In the genomic region with DNA sequence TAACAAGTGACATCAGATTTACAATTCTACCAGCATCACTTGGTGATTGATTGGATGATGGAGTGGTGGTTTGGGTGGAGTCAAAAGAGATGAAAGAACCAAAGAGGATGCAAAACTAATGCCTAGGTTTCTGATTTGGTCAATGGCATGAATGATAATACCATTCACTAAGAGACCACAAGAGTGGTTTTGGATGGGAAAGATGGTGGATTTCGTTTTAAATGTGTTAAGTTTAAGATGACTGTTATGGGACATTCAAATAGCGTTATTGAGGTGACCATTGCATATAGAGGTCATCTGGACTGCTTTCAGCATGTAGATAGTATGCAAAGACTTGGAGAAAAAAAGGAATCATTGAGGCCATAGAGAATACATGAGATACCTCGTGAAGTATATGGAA, we compare ENCODE assay signal across 16 cellular contexts. TPM values are rescaled to one million over a fixed set of nuclear protein-coding genes. Genes with fewer than 3 reads are reported as not detected.
DNase-seq lines count a peak whose midpoint lies in the region; ATAC-seq, FAIRE-seq and TF ChIP-seq lines count a peak whose summit lies in the region.
"Had no signal": no experiment of that assay in that cellular context is flagged by ENCODE, and none has a peak within 500 bp of the region (broad histone marks: within the 10 kb centered on the region; RNA-seq: fewer than 3 reads in every experiment).

No MANE protein-coding gene starts in this region.

- peak overlapping the region; percentile 52 for H3K4me2 ChIP-seq in IMR-90 (ENCODE audit: low read depth, low read length)

- peak overlapping the region in 6 of 7 donors; percentile 87 to 97 (median 94) for H3K4me3 Mint-ChIP-seq in CD8-positive, alpha-beta memory T cell
- H3K4me3 Mint-ChIP-seq in neural crest cell = peak overlapping the region; percentile 39

- H3K4ac ChIP-seq in IMR-90 (ENCODE audit: low read depth, low read length) = no peak overlapping the region

- TF ChIP-seq POLR2A in IMR-90 (IDR thresholded peaks at IDR 0.05; ENCODE audit: low read depth, low read length) = no peak
- no peak for TF ChIP-seq POLR2A in body of pancreas (IDR thresholded peaks at IDR 0.05)
- TF ChIP-seq POLR2A in lower leg skin (IDR thresholded peaks at IDR 0.05) = no peak

- peak overlapping the region; percentile 0 to 89 (median 45) for H3K27ac Mint-ChIP-seq in CD8-positive, alpha-beta memory T cell
- H3K27ac Mint-ChIP-seq in neural crest cell (ENCODE audit: unreplicated experiment) = no peak overlapping the region

- H2BK20ac ChIP-seq in IMR-90 (ENCODE audit: low read depth, low read length) = no peak overlapping the region

- H3K27me3 ChIP-seq in CD8-positive, alpha-beta memory T cell (ENCODE audit: insufficient read depth, low read length, poor library complexity, severe bottlenecking) = no peaks in the 10 kb centered on the region
- H3K27me3 ChIP-seq in IMR-90 (ENCODE audit: control insufficient read depth, insufficient read depth, low read length) (no peaks in the 10 kb centered on the region), body of pancreas (no peaks in the 10 kb centered on the region), small intestine (ENCODE audit: control insufficient read depth in 2 of 2, insufficient read depth in 2 of 2, low read length in 2 of 2) (no peaks in the 10 kb centered on the region)
- H3K27me3 ChIP-seq: suprapubic skin had no signal

- H2AFZ ChIP-seq in IMR-90 (replicated peaks; ENCODE audit: low read length, poor library complexity) = no peak overlapping the region

- CTCF ChIA-PET in CD8-positive, alpha-beta memory T cell (lab: Charles Lee) = no interaction called here
- CTCF ChIA-PET in IMR-90 (lab: Yijun Ruan, JAX) = no interaction called here

- H3K9ac ChIP-seq in IMR-90 (ENCODE audit: low read depth, low read length) = no peak overlapping the region

- no peak for FAIRE-seq in small intestine (lab: Jason Lieb, UNC)
- FAIRE-seq: G401.6 had no signal

- peak overlapping the region; percentile 24 for H2BK5ac ChIP-seq in IMR-90 (ENCODE audit: low read depth, low read length, poor library complexity, severe bottlenecking)

- intact Hi-C loops in IMR-90 (cut with micrococcal nuclease) (no loop called here), body of pancreas (cut with DNase I) (loop anchor here (5.0 kb wide), 1 partner anchor 145 kb away; no protein-coding TSS in a partner anchor), lower leg skin (cut with DNase I; ENCODE audit: low total_unique reads) (no loop called here)

- no peaks in the 10 kb centered on the region for H3K9me3 ChIP-seq in CD8-positive, alpha-beta memory T cell (ENCODE audit: low read length)
- 0 out of 2 replicates have a peak, but pooled peaks cover 2% of the 10 kb centered on the region for H3K9me3 ChIP-seq in IMR-90 (ENCODE audit: control insufficient read depth, insufficient read depth, low read length)
- H3K9me3 ChIP-seq in body of pancreas = no peaks in the 10 kb centered on the region
- H3K9me3 ChIP-seq in small intestine (ENCODE audit: control insufficient read depth, low read depth) = no peaks in the 10 kb centered on the region
- H3K9me3 ChIP-seq: mucosa of descending colon, suprapubic skin had no signal

- H2AK9ac ChIP-seq in IMR-90 (replicated peaks; ENCODE audit: low read depth, low read length, poor library complexity) = no peak overlapping the region

- H2BK15ac ChIP-seq in IMR-90 (ENCODE audit: low read depth, low read length) = no peak overlapping the region

- peaks cover 25% of the 10 kb centered on the region for H4K20me1 ChIP-seq in IMR-90 (ENCODE audit: insufficient read depth, low read length)

- WGBS in IMR-90 (ENCODE audit: extremely low coverage in 2 of 2, insufficient read length in 1 of 2), 2 experiments = 100% methylated on average over 1 of the region's 3 CpGs; no CpG with 5 or more reads in 1 of the 2 experiments
- 76 to 79% methylated on average over 3 of the region's 3 CpGs for WGBS in body of pancreas, 2 donors
- 80 to 83% methylated on average over 3 of the region's 3 CpGs for WGBS in lower leg skin, 2 donors
- 60 to 88% (median 74%) methylated on average over 3 of the region's 3 CpGs for WGBS in small intestine, 3 donors

- DNase-seq in CD8-positive, alpha-beta memory T cell = no peak
- no peak for DNase-seq in IMR-90
- no peak for DNase-seq in body of pancreas
- DNase-seq in neural crest cell (ENCODE audit: low read depth, low spot score) = no peak
- DNase-seq in NCI-H1092 treated with DMSO at 0.1 percent for 48 hours (lab: John Stamatoyannopoulos, UW) = no peak
- no peak for DNase-seq in dermis blood vessel endothelial cell
- no peak for DNase-seq in lower leg skin (ENCODE audit: low spot score in 2 of 2)
- no peak for DNase-seq in small intestine
- DNase-seq: activated CD4-positive, alpha-beta T cell treated with anti-CD3 and anti-CD28 coated beads, Interleukin-2, amount 50 U/mL, for 1 hour; foreskin melanocyte; immature natural killer cell; mucosa of descending colon had no signal

- no peak overlapping the region; the same call in 1 of the 2 replicates for H3K14ac ChIP-seq in IMR-90 (replicated peaks; ENCODE audit: low read depth, low read length)

- H3K56ac ChIP-seq in IMR-90 (ENCODE audit: extremely low read depth, insufficient read depth, low read length) = no peak overlapping the region

- no peak overlapping the region for H2BK120ac ChIP-seq in IMR-90 (ENCODE audit: low read depth, low read length)

- peaks cover 6% of the 10 kb centered on the region for H3K9me1 ChIP-seq in IMR-90 (ENCODE audit: insufficient read depth, low read length)

- no peaks in the 10 kb centered on the region for H3K9me3 Mint-ChIP-seq in CD8-positive, alpha-beta memory T cell
- H3K9me3 Mint-ChIP-seq in neural crest cell = no peaks in the 10 kb centered on the region
- H3K9me3 Mint-ChIP-seq: immature natural killer cell had no signal

- no peaks in the 10 kb centered on the region for H3K36me3 ChIP-seq in CD8-positive, alpha-beta memory T cell (ENCODE audit: insufficient read depth, low read length)
- H3K36me3 ChIP-seq in IMR-90 (ENCODE audit: control insufficient read depth, insufficient read depth, low read length) (peaks cover 27% of the 10 kb centered on the region), body of pancreas (replicated peaks in 1 of 2; ENCODE audit: insufficient read depth in 1 of 2, low read depth in 2 of 2) (peaks cover 8 to 9% of the 10 kb centered on the region in 2 donors), small intestine (ENCODE audit: control insufficient read depth in 2 of 2, insufficient read depth in 2 of 2, low read length in 2 of 2) (peaks cover 1 to 5% of the 10 kb centered on the region in 2 donors)

- no peak overlapping the region for H2AK5ac ChIP-seq in IMR-90 (ENCODE audit: low read depth, low read length)

- H3K4me3 ChIP-seq in CD8-positive, alpha-beta memory T cell (ENCODE audit: low read length) = no peak overlapping the region
- H3K4me3 ChIP-seq in IMR-90 (ENCODE audit: insufficient read depth, low read depth, low read length) (no peak overlapping the region), body of pancreas (no peak overlapping the region), lower leg skin (ENCODE audit: low read depth, poor library complexity, severe bottlenecking) (no peak overlapping the region), small intestine (ENCODE audit: low read depth in 1 of 2, low read length in 2 of 2) (no peak overlapping the region)
- H3K4me3 ChIP-seq: mucosa of descending colon, suprapubic skin had no signal

- H4K91ac ChIP-seq in IMR-90 (ENCODE audit: insufficient read depth, low read depth, low read length) = no peak overlapping the region

- in situ Hi-C loops in IMR-90 (cut with MboI; ENCODE audit: low sequenced_read_pairs) = no loop called here

- TF ChIP-seq CTCF in IMR-90 (conservative IDR thresholded peaks at IDR 0.05; ENCODE audit: low read depth, low read length) (no peak), body of pancreas (IDR thresholded peaks at IDR 0.05) (no peak), neural crest cell (conservative IDR thresholded peaks at IDR 0.05) (no peak), lower leg skin (IDR thresholded peaks at IDR 0.05) (no peak)

- no peak overlapping the region for H4K8ac ChIP-seq in IMR-90 (ENCODE audit: low read depth in 2 of 2, low read length in 2 of 2)

- peaks cover 3 to 48% (median 15%) of the 10 kb centered on the region in 3 donors for H3K36me3 Mint-ChIP-seq in CD8-positive, alpha-beta memory T cell
- peaks cover 28% of the 10 kb centered on the region for H3K36me3 Mint-ChIP-seq in neural crest cell (ENCODE audit: low read depth)

- peak overlapping the region; percentile 23; the same call in 1 of the 2 replicates for H3K23ac ChIP-seq in IMR-90 (ENCODE audit: low read depth, low read length)

- POLR2A ChIA-PET in CD8-positive, alpha-beta memory T cell (lab: Charles Lee) = no interaction called here
- POLR2A ChIA-PET in IMR-90 (lab: Charles Lee; ENCODE audit: unreplicated experiment) = no interaction called here

- H4K5ac ChIP-seq in IMR-90 (ENCODE audit: low read depth, low read length) = no peak overlapping the region

- H3K4me1 Mint-ChIP-seq in CD8-positive, alpha-beta memory T cell = peaks cover 63 to 83% (median 83%) of the 10 kb centered on the region in 3 donors
- H3K4me1 Mint-ChIP-seq in neural crest cell = peaks cover 46% of the 10 kb centered on the region

- peaks cover 49% of the 10 kb centered on the region for H3K4me1 ChIP-seq in CD8-positive, alpha-beta memory T cell (ENCODE audit: insufficient read depth, low read length)
- H3K4me1 ChIP-seq in IMR-90 (ENCODE audit: control insufficient read depth, insufficient read depth, low read length) (peaks cover 18% of the 10 kb centered on the region; the same call in 1 of the 2 replicates), body of pancreas (peaks cover 55% of the 10 kb centered on the region), small intestine (ENCODE audit: control insufficient read depth in 2 of 2, insufficient read depth in 1 of 2, low read depth in 1 of 2, low read length in 1 of 2) (peaks cover 5 to 25% of the 10 kb centered on the region in 2 donors)

- H3K27ac ChIP-seq in CD8-positive, alpha-beta memory T cell (ENCODE audit: low read depth, low read length) = no peak overlapping the region
- no peak overlapping the region for H3K27ac ChIP-seq in IMR-90 (ENCODE audit: insufficient read depth, low read length)
- H3K27ac ChIP-seq in body of pancreas = peak overlapping the region in 3 of 4 donors; percentile 61 to 96 (median 92)
- no peak overlapping the region for H3K27ac ChIP-seq in small intestine (ENCODE audit: low read depth in 1 of 2, low read length in 1 of 2)
- H3K27ac ChIP-seq: C4-2B, suprapubic skin had no signal

- H3K18ac ChIP-seq in IMR-90 (ENCODE audit: low read depth, low read length) = no peak overlapping the region

- dilution Hi-C loops in IMR-90 (cut with HindIII; ENCODE audit: low sequenced_read_pairs, unreplicated experiment) = no loop called here

- H3K27me3 Mint-ChIP-seq in CD8-positive, alpha-beta memory T cell = peaks cover 0 to 2% of the 10 kb centered on the region in 2 donors
- H3K27me3 Mint-ChIP-seq in neural crest cell (ENCODE audit: low read depth) = no peaks in the 10 kb centered on the region

- no peak for TF ChIP-seq RAD21 in IMR-90 (IDR thresholded peaks at IDR 0.05; ENCODE audit: low read length)

- ATAC-seq in IMR-90 (ENCODE audit: low read depth) (no peak), body of pancreas (no peak)
- ATAC-seq: mucosa of descending colon, sciatic nerve had no signal

- BruUV-seq in IMR-90 (replicated peaks; lab: Mats Ljungman, UMichigan) = no TSS peak

- H3K79me1 ChIP-seq in IMR-90 (ENCODE audit: low read depth in 1 of 2, low read length in 2 of 2) = peaks cover 15 to 63% of the 10 kb centered on the region in 2 experiments

RNA-seq across cellular contexts. Expression of a gene that starts 3.6 kb away (rescaled TPM):
- 10 to 100 TPM; 42.2 TPM for total RNA-seq in CD8-positive, alpha-beta memory T cell
- 18.9 TPM for polyA plus RNA-seq in CD8-positive, alpha-beta memory T cell
- total RNA-seq in IMR-90 (2012; rRNA removed) (12.0 and 25.8 TPM in 2 replicates), body of pancreas (10 to 100 TPM; 27.2 to 27.4 TPM), neural crest cell (27.8 and 28.7 TPM in 2 replicates), dermis blood vessel endothelial cell (20.4 and 24.4 TPM in 2 replicates), lower leg skin (10 to 100 TPM; 15.1 to 26.7 (median 19.1) TPM)
- polyA plus RNA-seq in IMR-90 (2012; rRNA removed) (10.4 and 13.3 TPM in 2 replicates), small intestine (10 to 100 TPM in 2 of 3 donors, 1 to 10 TPM in 1; 8.4 to 11.6 (median 11.2) TPM)
- 1.6 and 2.3 TPM in 2 replicates for polyA plus RNA-seq in IMR-90 (2012; cell fraction: cytosol; rRNA removed)
- 5.2 and 23.3 TPM in 2 replicates for polyA plus RNA-seq in IMR-90 (2012; cell fraction: nucleus; rRNA removed; ENCODE audit: low replicate concordance)

Comparison
In these comparisons a context has a peak if more than half of its experiments do, and no peak if none do; other contexts are left out.
1. H3K27ac ChIP-seq: peak in body of pancreas (3 of 4); none in CD8-positive, alpha-beta memory T cell (single experiment), IMR-90 (single experiment) and small intestine (0 of 2).